Comparison of ENCODE assay signal across 9 cellular contexts in the genomic region with DNA sequence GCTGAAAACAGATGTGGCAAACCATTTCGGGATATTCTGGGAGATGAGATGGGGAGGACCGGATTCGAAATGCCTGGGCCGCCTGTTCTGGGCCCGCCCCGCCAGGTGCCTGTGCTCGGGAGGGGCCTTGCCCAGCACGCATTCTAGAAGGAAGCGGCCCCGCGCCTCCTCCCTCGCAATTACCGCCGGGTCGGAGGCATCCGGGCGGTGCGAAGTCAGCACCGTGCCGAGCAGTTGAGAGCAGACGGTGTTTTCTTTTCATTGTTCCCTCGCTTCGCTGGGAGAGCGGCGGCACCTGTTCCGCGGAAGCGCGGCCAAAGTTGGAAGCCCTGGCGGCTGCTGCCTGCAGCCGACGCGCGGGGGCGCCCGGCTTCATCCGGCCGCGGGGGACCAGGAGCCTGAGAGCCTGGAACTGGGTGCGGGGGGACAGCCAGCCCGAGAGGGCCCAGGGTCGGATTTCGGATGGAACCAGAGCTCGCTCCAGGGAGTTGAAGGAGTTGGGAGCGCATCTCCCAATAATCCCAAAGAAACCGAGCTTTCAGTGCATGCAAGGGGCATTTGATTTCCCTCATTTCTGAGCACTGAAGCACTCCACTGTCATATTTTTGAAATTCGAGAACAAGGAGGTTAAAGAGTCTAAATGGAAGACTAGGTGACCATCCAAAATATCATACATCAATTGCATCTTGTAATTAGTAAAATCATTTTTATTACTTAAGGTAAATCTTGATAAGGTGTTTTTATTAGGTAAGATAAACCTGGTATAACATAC.
DNase-seq lines count a peak whose midpoint lies in the region; ATAC-seq, FAIRE-seq and TF ChIP-seq lines count a peak whose summit lies in the region.
"Had no signal": no experiment of that assay in that cellular context is flagged by ENCODE, and none has a peak within 500 bp of the region (broad histone marks: within the 10 kb centered on the region; RNA-seq: fewer than 3 reads in every experiment).

No MANE protein-coding gene starts in this region.

- no peaks in the 10 kb centered on the region for H3K36me3 ChIP-seq in breast epithelium
- H3K36me3 ChIP-seq in keratinocyte (ENCODE audit: control insufficient read depth in 2 of 2, extremely low read depth in 1 of 2, insufficient read depth in 2 of 2, low read length in 2 of 2): no peaks in the 10 kb centered on the region

- TF ChIP-seq POLR2A in breast epithelium (IDR thresholded peaks at IDR 0.05): no peak

- TF ChIP-seq CTCF in breast epithelium (IDR thresholded peaks at IDR 0.05) (peak in 2 of 3 donors; percentile 10 to 31), keratinocyte (optimal IDR thresholded peaks at IDR 0.05 in 1 of 3, IDR thresholded peaks at IDR 0.05 in 1 of 3, conservative IDR thresholded peaks at IDR 0.05 in 1 of 3; ENCODE audit: extremely low read depth in 1 of 3, insufficient read depth in 2 of 3, low read length in 3 of 3) (peak; percentile 58 to 81 (median 59))

- H3K9me1 ChIP-seq in keratinocyte (ENCODE audit: control insufficient read depth, extremely low read depth, insufficient read depth, low read length): no peaks in the 10 kb centered on the region

- intact Hi-C loops in breast epithelium (cut with DNase I; ENCODE audit: low total_unique reads): no loop called here

- ATAC-seq in GM19372 (IDR thresholded peaks at IDR 0.05; ENCODE audit: low read depth, unreplicated experiment): peak; percentile 74

- no peaks in the 10 kb centered on the region for H3K79me2 ChIP-seq in keratinocyte (ENCODE audit: control insufficient read depth, insufficient read depth, low read length)

- H3K4me3 ChIP-seq in breast epithelium: peak overlapping the region; percentile 26 to 63 (median 42)
- H3K4me3 ChIP-seq in keratinocyte (ENCODE audit: control insufficient read depth in 2 of 3, extremely low read depth in 1 of 3, insufficient read depth in 2 of 3, low read depth in 1 of 3, low read length in 3 of 3): peak overlapping the region in 1 of 3 experiments; percentile 29

- H3K9me3 ChIP-seq in breast epithelium: no peaks in the 10 kb centered on the region
- no peaks in the 10 kb centered on the region for H3K9me3 ChIP-seq in keratinocyte (ENCODE audit: control insufficient read depth, low read depth, low read length)

- dilution Hi-C loops in keratinocyte (cut with MboI; ENCODE audit: extremely low pct_ligation_motif_present, low sequenced_read_pairs): no loop called here

- H3K27me3 ChIP-seq in breast epithelium: no peaks in the 10 kb centered on the region
- peaks cover 15% of the 10 kb centered on the region for H3K27me3 ChIP-seq in keratinocyte (ENCODE audit: control insufficient read depth, extremely low read depth, insufficient read depth, low read length)

- peak overlapping the region; percentile 67 for H3K4me2 ChIP-seq in keratinocyte (ENCODE audit: control insufficient read depth, extremely low read depth, insufficient read depth, low read depth, low read length)

- no peak overlapping the region for H3K9ac ChIP-seq in keratinocyte (ENCODE audit: control insufficient read depth, extremely low read depth, insufficient read depth, low read length)

- no peaks in the 10 kb centered on the region for H4K20me1 ChIP-seq in keratinocyte (ENCODE audit: control insufficient read depth, extremely low read depth, insufficient read depth, low read length)

- no peak overlapping the region for H2AFZ ChIP-seq in keratinocyte (ENCODE audit: control insufficient read depth, low read length)

- FAIRE-seq in keratinocyte (lab: Jason Lieb, UNC) (no peak), GM19239 (lab: Jason Lieb, UNC) (no peak)
- FAIRE-seq: colon had no signal

- DNase-seq in AG08395 (ENCODE audit: low spot score): peak; percentile 4
- peak; percentile 99 for DNase-seq in NCI-H69 (lab: John Stamatoyannopoulos, UW)
- no peak for DNase-seq in breast epithelium (ENCODE audit: low spot score in 2 of 2)
- no peak for DNase-seq in keratinocyte (ENCODE audit: low read depth, low spot score)
- peak; percentile 39 for DNase-seq in stimulated activated CD8-positive, alpha-beta memory T cell treated with anti-CD3 and anti-CD28 coated beads, Interleukin-4, amount 100 ng/mL, for 48 hours
- DNase-seq in HCEC 1CT: no peak
- no peak for DNase-seq in GM19239 (ENCODE audit: insufficient read length, low spot score)

- H3K27ac ChIP-seq in breast epithelium (no peak overlapping the region), keratinocyte (ENCODE audit: control insufficient read depth, insufficient read depth, low read length) (no peak overlapping the region)

- H3K4me1 ChIP-seq in breast epithelium (no peaks in the 10 kb centered on the region), keratinocyte (ENCODE audit: control insufficient read depth, extremely low read depth, insufficient read depth, low read length) (no peaks in the 10 kb centered on the region)

Comparison
In these comparisons a context has a peak if more than half of its experiments do, and no peak if none do; other contexts are left out.
1. DNase-seq: peak in AG08395 (single experiment), NCI-H69 (single experiment) and stimulated activated CD8-positive, alpha-beta memory T cell treated with anti-CD3 and anti-CD28 coated beads, Interleukin-4, amount 100 ng/mL, for 48 hours (single experiment); none in breast epithelium (0 of 2), keratinocyte (single experiment), HCEC 1CT (single experiment) and GM19239 (single experiment).